ENCODE assay signal across 16 cellular contexts in genomic region chr7:84533209-84533608, GRCh38.
A peak's percentile ranks its signal among the peaks of the same experiment; 100 is the strongest.
DNase-seq lines count a peak whose midpoint lies in the region; ATAC-seq, FAIRE-seq and TF ChIP-seq lines count a peak whose summit lies in the region.
"Had no signal": no experiment of that assay in that cellular context is flagged by ENCODE, and none has a peak within 500 bp of the region (broad histone marks: within the 10 kb centered on the region; RNA-seq: fewer than 3 reads in every experiment).

No MANE protein-coding gene starts in this region.

- no peaks in the 10 kb centered on the region for H3K36me3 Mint-ChIP-seq in WTC11
- H3K36me3 Mint-ChIP-seq in activated naive CD4-positive, alpha-beta T cell treated with anti-CD3 and anti-CD28 coated beads, Interleukin-2, amount 10 ng/mL, durations not matched to agents 7 days and 5 days = no peaks in the 10 kb centered on the region
- H3K36me3 Mint-ChIP-seq: CD4-positive, alpha-beta memory T cell had no signal

- no peak overlapping the region for H3K23ac ChIP-seq in trophoblast cell (ENCODE audit: low read length)

- no peak overlapping the region for H2AFZ ChIP-seq in trophoblast cell (ENCODE audit: insufficient read depth, low read length, poor library complexity)

- TF ChIP-seq CTCF in WTC11 (IDR thresholded peaks at IDR 0.05) (no peak), kidney (IDR thresholded peaks at IDR 0.05; ENCODE audit: borderline replicate concordance, extremely low read depth, insufficient read depth) (no peak)

- H2BK5ac ChIP-seq in trophoblast cell (ENCODE audit: low read depth, low read length, poor library complexity) = no peak overlapping the region

- H4K91ac ChIP-seq in trophoblast cell (ENCODE audit: low read depth, low read length) = no peak overlapping the region

- FAIRE-seq in kidney (lab: Jason Lieb, UNC) = no peak
- FAIRE-seq: GM12878, GM18507, HepG2, HTR-8/SVneo had no signal

- H3K4me1 ChIP-seq in kidney (ENCODE audit: control insufficient read depth in 1 of 2, insufficient read depth in 1 of 2, low read depth in 1 of 2, low read length in 2 of 2) (peaks cover 0 to 9% of the 10 kb centered on the region in 2 donors), trophoblast cell (ENCODE audit: control insufficient read depth in 1 of 2, insufficient read depth in 2 of 2, low read length in 2 of 2) (peaks cover 0 to 4% of the 10 kb centered on the region in 2 experiments)

- no peak overlapping the region for H3K4me2 ChIP-seq in trophoblast cell (ENCODE audit: low read length)

- no peaks in the 10 kb centered on the region for H3K27me3 Mint-ChIP-seq in WTC11 (ENCODE audit: low read depth)
- no peaks in the 10 kb centered on the region for H3K27me3 Mint-ChIP-seq in activated naive CD4-positive, alpha-beta T cell treated with anti-CD3 and anti-CD28 coated beads, Interleukin-2, amount 10 ng/mL, durations not matched to agents 7 days and 5 days
- H3K27me3 Mint-ChIP-seq: CD4-positive, alpha-beta memory T cell had no signal

- H3K14ac ChIP-seq in trophoblast cell (ENCODE audit: low read length) = no peak overlapping the region

- H3K27ac Mint-ChIP-seq in WTC11 = no peak overlapping the region
- no peak overlapping the region for H3K27ac Mint-ChIP-seq in activated naive CD4-positive, alpha-beta T cell treated with anti-CD3 and anti-CD28 coated beads, Interleukin-2, amount 10 ng/mL, durations not matched to agents 7 days and 5 days

- H3K9me3 ChIP-seq in kidney (ENCODE audit: control insufficient read depth in 1 of 2, low read length in 2 of 2) (no peaks in the 10 kb centered on the region), trophoblast cell (ENCODE audit: insufficient read depth, low read depth, low read length) (no peaks in the 10 kb centered on the region)
- H3K9me3 ChIP-seq: A549, BE2C had no signal

- peak; percentile 57 for ATAC-seq in WTC11
- ATAC-seq: A549, GM12878, HepG2 had no signal

- no peak overlapping the region for H2AK5ac ChIP-seq in trophoblast cell (ENCODE audit: low read length)

- no peaks in the 10 kb centered on the region for H3K79me1 ChIP-seq in trophoblast cell (ENCODE audit: low read length)

- H2BK12ac ChIP-seq in trophoblast cell (ENCODE audit: low read length) = peak overlapping the region; percentile 30

- POLR2A ChIA-PET in WTC11 (lab: Charles Lee) = no interaction called here

- intact Hi-C loops in kidney (cut with DNase I) = no loop called here

- H3K9ac ChIP-seq in kidney (ENCODE audit: low read length in 2 of 2) (no peak overlapping the region), trophoblast cell (ENCODE audit: low read length) (no peak overlapping the region)

- H4K12ac ChIP-seq in trophoblast cell (ENCODE audit: low read depth, low read length) = no peak overlapping the region

- peaks cover 27% of the 10 kb centered on the region for H3K4me1 Mint-ChIP-seq in WTC11
- no peaks in the 10 kb centered on the region for H3K4me1 Mint-ChIP-seq in activated naive CD4-positive, alpha-beta T cell treated with anti-CD3 and anti-CD28 coated beads, Interleukin-2, amount 10 ng/mL, durations not matched to agents 7 days and 5 days
- H3K4me1 Mint-ChIP-seq: CD4-positive, alpha-beta memory T cell had no signal

- CTCF ChIA-PET in WTC11 (lab: Charles Lee) = no interaction called here
- CTCF ChIA-PET in activated naive CD4-positive, alpha-beta T cell treated with anti-CD3 and anti-CD28 coated beads, Interleukin-2, amount 10 ng/mL, durations not matched to agents 7 days and 5 days (lab: Charles Lee) = no interaction called here

- no peak overlapping the region for H3K4ac ChIP-seq in trophoblast cell (ENCODE audit: low read depth, low read length)

- H3K36me3 ChIP-seq in kidney (ENCODE audit: control insufficient read depth in 1 of 2, insufficient read depth in 2 of 2, low read length in 2 of 2) (no peaks in the 10 kb centered on the region), trophoblast cell (ENCODE audit: control insufficient read depth in 1 of 2, insufficient read depth in 2 of 2, low read length in 2 of 2) (no peaks in the 10 kb centered on the region)
- H3K36me3 ChIP-seq: BE2C had no signal

- H3K4me3 ChIP-seq in kidney (ENCODE audit: low read length in 2 of 2) (peak overlapping the region; percentile 13 to 29), trophoblast cell (ENCODE audit: low read depth, low read length) (no peak overlapping the region)
- H3K4me3 ChIP-seq: A549, GM12878 had no signal

- H3K4me3 Mint-ChIP-seq in WTC11 = no peak overlapping the region
- H3K4me3 Mint-ChIP-seq in activated naive CD4-positive, alpha-beta T cell treated with anti-CD3 and anti-CD28 coated beads, Interleukin-2, amount 10 ng/mL, durations not matched to agents 7 days and 5 days = no peak overlapping the region
- H3K4me3 Mint-ChIP-seq: CD4-positive, alpha-beta memory T cell; H9 had no signal

- no peak overlapping the region for H3K18ac ChIP-seq in trophoblast cell (ENCODE audit: low read length)

- H3K27me3 ChIP-seq in trophoblast cell (ENCODE audit: insufficient read depth, low read length) = no peaks in the 10 kb centered on the region
- H3K27me3 ChIP-seq: BE2C had no signal

- DNase-seq in WTC11 (ENCODE audit: low spot score) (no peak), kidney (no peak), trophoblast cell (no peak), LoVo (ENCODE audit: low spot score) (no peak)
- DNase-seq in stimulated activated CD4-positive, alpha-beta T cell treated with anti-CD3 and anti-CD28 coated beads, Interleukin-12 subunit alpha, Interleukin-12 subunit beta, amount 100 ng/mL, for 4 hours = no peak
- DNase-seq in activated naive CD4-positive, alpha-beta T cell treated with anti-CD3 and anti-CD28 coated beads, Interleukin-2, amount 10 ng/mL, durations not matched to agents 7 days and 5 days = no peak
- DNase-seq: BE2C; CD4-positive, alpha-beta memory T cell; DMS79; H9 had no signal

- H3K27ac ChIP-seq in kidney (ENCODE audit: low read depth in 2 of 2, low read length in 2 of 2) = no peak overlapping the region
- H3K27ac ChIP-seq in trophoblast cell (ENCODE audit: low read depth, low read length) = no peak overlapping the region
- H3K27ac ChIP-seq: C4-2B had no signal

- no peak overlapping the region for H4K8ac ChIP-seq in trophoblast cell (ENCODE audit: low read depth, low read length)

- H3K9me3 Mint-ChIP-seq in WTC11 = no peaks in the 10 kb centered on the region
- no peaks in the 10 kb centered on the region for H3K9me3 Mint-ChIP-seq in activated naive CD4-positive, alpha-beta T cell treated with anti-CD3 and anti-CD28 coated beads, Interleukin-2, amount 10 ng/mL, durations not matched to agents 7 days and 5 days
- H3K9me3 Mint-ChIP-seq: H9 had no signal

- no peaks in the 10 kb centered on the region for H3K79me2 ChIP-seq in trophoblast cell (ENCODE audit: control insufficient read depth, insufficient read depth, low read length, poor library complexity)

- H2BK120ac ChIP-seq in trophoblast cell (ENCODE audit: insufficient read depth, low read length, poor library complexity) = no peak overlapping the region

TF ChIP-seq in WTC11, 78 proteins besides CTCF, POLR2A, EP300 and RAD21 (continues in another document):
- TF ChIP-seq PREB (CRISPR knock-in tag; IDR thresholded peaks at IDR 0.05; ENCODE audit: borderline replicate concordance) = no peak
- no peak for TF ChIP-seq IRF1 (CRISPR knock-in tag; IDR thresholded peaks at IDR 0.05)
- no peak for TF ChIP-seq E2F4 (CRISPR knock-in tag; IDR thresholded peaks at IDR 0.05; ENCODE audit: borderline replicate concordance, low read depth)
- no peak for TF ChIP-seq MYBL2 (CRISPR knock-in tag; IDR thresholded peaks at IDR 0.05)
- TF ChIP-seq HMGA2 (CRISPR knock-in tag; IDR thresholded peaks at IDR 0.05) = no peak
- no peak for TF ChIP-seq ATF3 (CRISPR knock-in tag; conservative IDR thresholded peaks at IDR 0.05)
- TF ChIP-seq RORB (CRISPR knock-in tag; IDR thresholded peaks at IDR 0.05) = no peak
- TF ChIP-seq CDX4 (CRISPR knock-in tag; IDR thresholded peaks at IDR 0.05; ENCODE audit: borderline replicate concordance) = no peak
